ENCODE assay signal across 28 cellular contexts in the genomic region with DNA sequence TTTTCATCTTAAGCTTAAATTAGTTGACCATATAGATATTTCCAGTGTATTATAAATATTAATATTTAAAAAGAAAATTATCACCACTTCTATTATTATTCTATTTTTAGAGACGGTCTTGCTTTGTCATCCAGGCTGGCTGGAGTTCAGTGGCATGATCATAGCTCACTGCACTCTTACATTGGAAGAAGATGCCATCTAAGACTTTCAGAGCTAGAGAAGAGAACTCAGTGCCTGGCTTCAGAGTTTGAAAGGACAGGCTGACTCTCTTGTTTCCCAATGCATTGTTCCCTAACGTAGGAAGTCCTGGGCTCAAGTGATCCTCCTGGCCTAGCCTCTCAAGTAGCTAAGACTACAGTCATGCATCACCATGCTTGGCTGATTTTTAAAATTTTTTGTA.
"Had no signal": no experiment of that assay in that cellular context is flagged by ENCODE, and none has a peak within 500 bp of the region (broad histone marks: within the 10 kb centered on the region; RNA-seq: fewer than 3 reads in every experiment).

No MANE protein-coding gene starts in this region.

- DNase-seq: activated CD4-positive, alpha-beta T cell treated with anti-CD3 and anti-CD28 coated beads, Interleukin-2, amount 50 U/mL, for 1 hour; activated CD4-positive, CD25-positive, alpha-beta regulatory T cell treated with anti-CD3 and anti-CD28 coated beads, Interleukin-2, amount 50 U/mL, for 72 hours; activated CD8-positive, alpha-beta T cell treated with anti-CD3 and anti-CD28 coated beads for 36 hours; activated gamma-delta T cell treated with Interleukin-2 at 50 U/mL for 16 hours; activated naive CD4-positive, alpha-beta T cell treated with anti-CD3 and anti-CD28 coated beads, Interleukin-2, amount 50 U/mL, for 16 hours; activated T-cell treated with anti-CD3 and anti-CD28 coated beads, Interleukin-2, amount 50 U/mL, for 4 hours; amniotic stem cell; central memory CD4-positive, alpha-beta T cell; endodermal cell; foreskin keratinocyte; heart right ventricle; left cardiac atrium; left ventricle myocardium superior; naive thymus-derived CD8-positive, alpha-beta T cell; nucleus accumbens; stimulated activated CD4-positive, alpha-beta T cell treated with anti-CD3 and anti-CD28 coated beads, Interleukin-15, amount 100 ng/mL, for 24 hours; stimulated activated CD4-positive, alpha-beta T cell treated with anti-CD3 and anti-CD28 coated beads, Interleukin-2, amount 100 ng/mL, for 24 hours; stimulated activated naive B cell treated with anti-CD40 and anti-IgM and Interleukin-4, amounts not matched to agents 10 μg/mL and 1 μg/mL and 100 μg/mL, for 72 hours; stomach; tibial artery had no signal

- H3K27me3 Mint-ChIP-seq: activated CD8-positive, alpha-beta T cell treated with anti-CD3 and anti-CD28 coated beads for 36 hours; activated T-helper 17 cell treated with anti-CD3 and anti-CD28 coated beads, Interleukin-2, amount 50 U/mL, for 72 hours; dendritic cell treated with granulocyte-macrophage colony-stimulating factor and Interleukin-4, amounts not matched to agents 40 ng/mL and 50 ng/mL, for 4 days; naive thymus-derived CD8-positive, alpha-beta T cell; stimulated activated naive B cell treated with anti-CD40 and anti-IgM and Interleukin-4, amounts not matched to agents 10 μg/mL and 1 μg/mL and 100 μg/mL, for 72 hours had no signal

- H3K4me1 Mint-ChIP-seq: activated T-helper 17 cell treated with anti-CD3 and anti-CD28 coated beads, Interleukin-2, amount 50 U/mL, for 72 hours; endodermal cell had no signal

- H3K4me3 Mint-ChIP-seq: activated CD8-positive, alpha-beta T cell treated with anti-CD3 and anti-CD28 coated beads for 36 hours; activated T-cell treated with anti-CD3 and anti-CD28 coated beads, Interleukin-2, amount 50 U/mL, for 4 hours; activated T-helper 17 cell treated with anti-CD3 and anti-CD28 coated beads, Interleukin-2, amount 50 U/mL, for 72 hours; dendritic cell treated with granulocyte-macrophage colony-stimulating factor and Interleukin-4, amounts not matched to agents 40 ng/mL and 50 ng/mL, for 4 days; endodermal cell; naive thymus-derived CD8-positive, alpha-beta T cell; neural crest cell; stimulated activated naive B cell treated with anti-CD40 and anti-IgM and Interleukin-4, amounts not matched to agents 10 μg/mL and 1 μg/mL and 100 μg/mL, for 72 hours; T-helper 1 cell treated with Interleukin-12 subunit alpha and Interleukin-12 subunit beta and Interleukin-4 antibody, amounts not matched to agents 30 μg/mL and 1 μg/mL, for 36 hours had no signal

- H2AFZ ChIP-seq: parathyroid adenoma had no signal

- ATAC-seq: activated CD8-positive, alpha-beta T cell treated with anti-CD3 and anti-CD28 coated beads for 36 hours; activated T-cell treated with anti-CD3 and anti-CD28 coated beads, Interleukin-2, amount 50 U/mL, for 4 hours; activated T-helper 17 cell treated with anti-CD3 and anti-CD28 coated beads, Interleukin-2, amount 50 U/mL, for 72 hours; foreskin keratinocyte; heart right ventricle; left cardiac atrium; left ventricle myocardium superior; naive thymus-derived CD8-positive, alpha-beta T cell; stimulated activated naive B cell treated with anti-CD40 and anti-IgM and Interleukin-4, amounts not matched to agents 10 μg/mL and 1 μg/mL and 100 μg/mL, for 72 hours had no signal

- H3K4me1 ChIP-seq: foreskin keratinocyte, parathyroid adenoma, stomach, tibial artery had no signal

- H3K9me3 ChIP-seq: esophagus muscularis mucosa, heart right ventricle, right atrium auricular region, stomach, suprapubic skin, tibial artery had no signal

- H3K27me3 ChIP-seq: esophagus muscularis mucosa, foreskin keratinocyte, heart right ventricle, right atrium auricular region, stomach, suprapubic skin, tibial artery had no signal

- H3K27ac ChIP-seq: esophagus muscularis mucosa, foreskin keratinocyte, heart right ventricle, parathyroid adenoma, stomach, suprapubic skin, tibial artery had no signal

- H3K4me3 ChIP-seq: esophagus muscularis mucosa, heart right ventricle, right atrium auricular region, stomach, suprapubic skin, tibial artery had no signal

- H3K79me2 ChIP-seq: parathyroid adenoma had no signal

- H3K27ac Mint-ChIP-seq: activated CD8-positive, alpha-beta T cell treated with anti-CD3 and anti-CD28 coated beads for 36 hours; activated T-helper 17 cell treated with anti-CD3 and anti-CD28 coated beads, Interleukin-2, amount 50 U/mL, for 72 hours; dendritic cell treated with granulocyte-macrophage colony-stimulating factor and Interleukin-4, amounts not matched to agents 40 ng/mL and 50 ng/mL, for 4 days; endodermal cell; stimulated activated naive B cell treated with anti-CD40 and anti-IgM and Interleukin-4, amounts not matched to agents 10 μg/mL and 1 μg/mL and 100 μg/mL, for 72 hours; T-helper 1 cell treated with Interleukin-12 subunit alpha and Interleukin-12 subunit beta and Interleukin-4 antibody, amounts not matched to agents 30 μg/mL and 1 μg/mL, for 36 hours had no signal
